Comparison of ENCODE assay signal across 9 cellular contexts in genomic region chr2:235458839-235459273, GRCh38. TPM values are rescaled to one million over a fixed set of nuclear protein-coding genes. Genes with fewer than 3 reads are reported as not detected.
A peak's percentile ranks its signal among the peaks of the same experiment; 100 is the strongest.
DNase-seq lines count a peak whose midpoint lies in the region; ATAC-seq, FAIRE-seq and TF ChIP-seq lines count a peak whose summit lies in the region.
"Had no signal": no experiment of that assay in that cellular context is flagged by ENCODE, and none has a peak within 500 bp of the region (broad histone marks: within the 10 kb centered on the region; RNA-seq: fewer than 3 reads in every experiment).

No MANE protein-coding gene starts in this region.

- H3K27me3 ChIP-seq in pancreas = no peaks in the 10 kb centered on the region

- no peaks in the 10 kb centered on the region for H3K9me3 ChIP-seq in pancreas

- H3K27ac ChIP-seq in coronary artery (no peak overlapping the region), pancreas (peak overlapping the region in 2 of 4 donors; percentile 5 to 26)

- peaks cover 0 to 12% (median 0%) of the 10 kb centered on the region in 3 donors for H3K4me1 ChIP-seq in pancreas

- H3K4me3 ChIP-seq in coronary artery = no peak overlapping the region
- H3K4me3 ChIP-seq in pancreas = no peak overlapping the region

- no peaks in the 10 kb centered on the region for H3K36me3 ChIP-seq in pancreas

- WGBS in pancreas, 2 donors = 35% methylated on average over 7 of the region's 7 CpGs

- intact Hi-C loops in pancreas (cut with DNase I) = no loop called here

- no peak for FAIRE-seq in pancreas (lab: Jason Lieb, UNC)
- FAIRE-seq: keratinocyte had no signal

- ATAC-seq in pancreas = peak; percentile 67 to 80 (median 76)
- ATAC-seq in SK-N-SH treated with all-trans-retinoic acid at 6 μM for 48 hours = no peak
- ATAC-seq in HG02938 (IDR thresholded peaks at IDR 0.05; ENCODE audit: unreplicated experiment) = no peak

- no peak for TF ChIP-seq CTCF in coronary artery (IDR thresholded peaks at IDR 0.05)
- TF ChIP-seq CTCF in pancreas (IDR thresholded peaks at IDR 0.05) = no peak

- DNase-seq in GM03348 (ENCODE audit: low spot score) (peak; percentile 40), NCI-H2029 treated with DMSO at 0.1 percent for 48 hours (lab: John Stamatoyannopoulos, UW) (peak; percentile 48), coronary artery (ENCODE audit: low spot score) (peak; percentile 8), pancreas (peak in 4 of 6 donors; percentile 23 to 69 (median 63)), NCI-H446 (lab: John Stamatoyannopoulos, UW) (no peak)
- DNase-seq: posterior cingulate gyrus had no signal

TF ChIP-seq in SK-N-SH treated with all-trans-retinoic acid at 6 μM for 48 hours, 23 proteins besides CTCF, POLR2A, EP300 and RAD21:
- TF ChIP-seq ZFP3 (CRISPR knock-in tag; IDR thresholded peaks at IDR 0.05) (no peak), GLIS3 (CRISPR knock-in tag; IDR thresholded peaks at IDR 0.05) (no peak), POU6F1 (CRISPR knock-in tag; IDR thresholded peaks at IDR 0.05; ENCODE audit: borderline replicate concordance, low read depth) (no peak), TCF4 (CRISPR knock-in tag; IDR thresholded peaks at IDR 0.05; ENCODE audit: borderline replicate concordance) (no peak), RARB (CRISPR knock-in tag; IDR thresholded peaks at IDR 0.05) (no peak), PATZ1 (CRISPR knock-in tag; IDR thresholded peaks at IDR 0.05; ENCODE audit: borderline replicate concordance) (no peak), OSR1 (CRISPR knock-in tag; IDR thresholded peaks at IDR 0.05) (no peak)

RNA-seq across cellular contexts. Expression of gene AGAP1, which starts 35.0 kb away (rescaled TPM):
- 10 to 100 TPM; 16.1 to 27.6 (median 19.4) TPM for total RNA-seq in pancreas
- polyA plus RNA-seq in pancreas = 1 to 10 TPM; 5.0 to 6.8 TPM

Comparison
In these comparisons a context has a peak if more than half of its experiments do, and no peak if none do; other contexts are left out.
1. DNase-seq: peak in GM03348 (single experiment), NCI-H2029 treated with DMSO at 0.1 percent for 48 hours (single experiment), coronary artery (single experiment) and pancreas (4 of 6); none in NCI-H446 (0 of 2).
2. ATAC-seq: peak in pancreas (4 of 4); none in SK-N-SH treated with all-trans-retinoic acid at 6 μM for 48 hours (single experiment) and HG02938 (single experiment).